10 cellular contexts compared by ENCODE assay signal in genomic region chr10:57696641-57697040, GRCh38.
DNase-seq lines count a peak whose midpoint lies in the region; ATAC-seq and TF ChIP-seq lines count a peak whose summit lies in the region.
"Had no signal": no experiment of that assay in that cellular context is flagged by ENCODE, and none has a peak within 500 bp of the region (broad histone marks: within the 10 kb centered on the region; RNA-seq: fewer than 3 reads in every experiment).

No MANE protein-coding gene starts in this region.

- intact Hi-C loops in tibial artery (cut with DNase I; ENCODE audit: low total_unique reads) = no loop called here

- H3K9me3 ChIP-seq in tibial artery = no peaks in the 10 kb centered on the region
- H3K9me3 ChIP-seq in CD8-positive, alpha-beta memory T cell (ENCODE audit: low read length) = no peaks in the 10 kb centered on the region
- H3K9me3 ChIP-seq: tibial nerve had no signal

- TF ChIP-seq CTCF in tibial artery (IDR thresholded peaks at IDR 0.05) = no peak

- H3K4me1 Mint-ChIP-seq in CD8-positive, alpha-beta memory T cell = no peaks in the 10 kb centered on the region
- H3K4me1 Mint-ChIP-seq: brain had no signal

- H3K36me3 ChIP-seq in tibial artery = no peaks in the 10 kb centered on the region
- no peaks in the 10 kb centered on the region for H3K36me3 ChIP-seq in CD8-positive, alpha-beta memory T cell (ENCODE audit: insufficient read depth, low read length)
- H3K36me3 ChIP-seq: tibial nerve had no signal

- no peaks in the 10 kb centered on the region for H3K27me3 ChIP-seq in tibial artery
- H3K27me3 ChIP-seq in CD8-positive, alpha-beta memory T cell (ENCODE audit: insufficient read depth, low read length, poor library complexity, severe bottlenecking) = no peaks in the 10 kb centered on the region
- H3K27me3 ChIP-seq: tibial nerve had no signal

- DNase-seq in HCEC 1CT (peak; percentile 92), amniotic stem cell (lab: John Stamatoyannopoulos, UW) (peak; percentile 66), glomerular visceral epithelial cell (ENCODE audit: extremely low spot score) (peak; percentile 88), tibial artery (no peak), NCI-H187 treated with DMSO at 0.1 percent for 48 hours (lab: John Stamatoyannopoulos, UW) (no peak)
- DNase-seq in CD8-positive, alpha-beta memory T cell = no peak
- DNase-seq: NCI-H1694 had no signal

- no peak overlapping the region for H3K4me3 Mint-ChIP-seq in CD8-positive, alpha-beta memory T cell
- H3K4me3 Mint-ChIP-seq: brain had no signal

- H3K27ac ChIP-seq in tibial artery = peak overlapping the region; percentile 47 to 49
- no peak overlapping the region for H3K27ac ChIP-seq in CD8-positive, alpha-beta memory T cell (ENCODE audit: low read depth, low read length)
- H3K27ac ChIP-seq: tibial nerve had no signal

- CTCF ChIA-PET in CD8-positive, alpha-beta memory T cell (lab: Charles Lee) = no interaction called here

- H3K9me3 Mint-ChIP-seq in CD8-positive, alpha-beta memory T cell = peaks cover 0 to 20% (median 0%) of the 10 kb centered on the region in 5 donors
- H3K9me3 Mint-ChIP-seq: brain had no signal

- H3K27ac Mint-ChIP-seq in CD8-positive, alpha-beta memory T cell = no peak overlapping the region
- H3K27ac Mint-ChIP-seq: brain had no signal

- POLR2A ChIA-PET in CD8-positive, alpha-beta memory T cell (lab: Charles Lee) = no interaction called here

- no peak for ATAC-seq in HG02970 (IDR thresholded peaks at IDR 0.05; ENCODE audit: low FRiP score, unreplicated experiment)

- no peaks in the 10 kb centered on the region for H3K27me3 Mint-ChIP-seq in CD8-positive, alpha-beta memory T cell
- H3K27me3 Mint-ChIP-seq: brain had no signal

- H3K4me3 ChIP-seq in tibial artery = no peak overlapping the region
- no peak overlapping the region for H3K4me3 ChIP-seq in CD8-positive, alpha-beta memory T cell (ENCODE audit: low read length)
- H3K4me3 ChIP-seq: tibial nerve had no signal

- no peaks in the 10 kb centered on the region for H3K36me3 Mint-ChIP-seq in CD8-positive, alpha-beta memory T cell
- H3K36me3 Mint-ChIP-seq: brain had no signal

- H3K4me1 ChIP-seq in tibial artery = peaks cover 0 to 54% (median 13%) of the 10 kb centered on the region in 4 donors
- no peaks in the 10 kb centered on the region for H3K4me1 ChIP-seq in CD8-positive, alpha-beta memory T cell (ENCODE audit: insufficient read depth, low read length)
- H3K4me1 ChIP-seq: tibial nerve had no signal

Comparison
In these comparisons a context has a peak if more than half of its experiments do, and no peak if none do; other contexts are left out.
1. DNase-seq: peak in HCEC 1CT (single experiment), amniotic stem cell (single experiment) and glomerular visceral epithelial cell (single experiment); none in tibial artery (0 of 2), CD8-positive, alpha-beta memory T cell (0 of 5) and NCI-H187 treated with DMSO at 0.1 percent for 48 hours (single experiment).